10 cellular contexts compared by ENCODE assay signal in the genomic region with DNA sequence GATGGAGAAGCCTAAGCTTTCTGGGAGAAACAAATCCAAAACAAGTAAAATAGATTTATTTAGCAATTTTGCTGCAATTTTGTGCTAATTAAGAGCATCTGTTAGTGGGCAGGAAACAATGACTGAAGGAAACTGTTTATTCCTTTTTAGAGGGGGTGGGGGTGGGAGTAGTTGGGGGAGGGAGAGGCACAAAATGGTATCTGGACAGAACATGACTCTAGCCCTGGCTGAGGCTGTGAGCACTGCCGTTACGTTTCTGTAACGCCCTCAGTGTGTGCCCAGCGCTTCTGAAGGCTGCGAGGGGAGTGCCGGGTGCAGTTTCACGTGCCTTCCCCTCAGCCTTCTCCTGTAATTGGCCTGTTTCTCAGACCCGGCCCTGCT. TPM values are rescaled to one million over a fixed set of nuclear protein-coding genes. Genes with fewer than 3 reads are reported as not detected.
DNase-seq lines count a peak whose midpoint lies in the region; ATAC-seq and TF ChIP-seq lines count a peak whose summit lies in the region.
"Had no signal": no experiment of that assay in that cellular context is flagged by ENCODE, and none has a peak within 500 bp of the region (broad histone marks: within the 10 kb centered on the region; RNA-seq: fewer than 3 reads in every experiment).

No MANE protein-coding gene starts in this region.

- TF ChIP-seq CTCF in body of pancreas (IDR thresholded peaks at IDR 0.05) (no peak), left lung (IDR thresholded peaks at IDR 0.05) (no peak)

- H3K4me2 ChIP-seq in GM23248 (ENCODE audit: unreplicated experiment) = peak overlapping the region; percentile 86

- peaks cover 20% of the 10 kb centered on the region for H3F3A ChIP-seq in GM23248 (ENCODE audit: insufficient read depth)

- 1% methylated on average over 8 of the region's 8 CpGs for WGBS in GM23248 (ENCODE audit: low coverage in 1 of 2, low lambda C conversion rate in 2 of 2, missing lambda C conversion rate in 2 of 2), 2 experiments
- WGBS in body of pancreas, 2 donors = 14 to 20% methylated on average over 8 of the region's 8 CpGs

- ATAC-seq in body of pancreas (peak; percentile 23), left lung (peak; percentile 59), HG02571 (IDR thresholded peaks at IDR 0.05; ENCODE audit: unreplicated experiment) (no peak)

- H3K9me3 ChIP-seq in GM23248 (ENCODE audit: low read depth) = no peaks in the 10 kb centered on the region
- no peaks in the 10 kb centered on the region for H3K9me3 ChIP-seq in body of pancreas
- H3K9me3 ChIP-seq in left lung = no peaks in the 10 kb centered on the region
- no peaks in the 10 kb centered on the region for H3K9me3 ChIP-seq in stomach smooth muscle (ENCODE audit: control insufficient read depth in 2 of 2, low read length in 2 of 2)

- no peaks in the 10 kb centered on the region for H4K20me1 ChIP-seq in GM23248 (ENCODE audit: insufficient read depth)

- H3K79me2 ChIP-seq in GM23248 (ENCODE audit: insufficient read depth) = no peaks in the 10 kb centered on the region

- H3K27me3 ChIP-seq in GM23248 (replicated peaks; ENCODE audit: insufficient read depth) = no peaks in the 10 kb centered on the region
- H3K27me3 ChIP-seq in body of pancreas = no peaks in the 10 kb centered on the region
- no peaks in the 10 kb centered on the region for H3K27me3 ChIP-seq in left lung
- H3K27me3 ChIP-seq in stomach smooth muscle (ENCODE audit: control insufficient read depth in 1 of 2, insufficient read depth in 2 of 2, low read length in 2 of 2) = no peaks in the 10 kb centered on the region

- H3K9me2 ChIP-seq in GM23248 (ENCODE audit: insufficient read depth) = no peaks in the 10 kb centered on the region

- H3K9ac ChIP-seq in GM23248 (peak overlapping the region; percentile 51), stomach smooth muscle (ENCODE audit: low read length in 2 of 2) (peak overlapping the region in 1 of 2 donors; percentile 26)

- H3K36me3 ChIP-seq in GM23248 (ENCODE audit: low read depth) = no peaks in the 10 kb centered on the region
- no peaks in the 10 kb centered on the region for H3K36me3 ChIP-seq in body of pancreas (replicated peaks in 1 of 2; ENCODE audit: insufficient read depth in 1 of 2, low read depth in 2 of 2)
- no peaks in the 10 kb centered on the region for H3K36me3 ChIP-seq in left lung
- no peaks in the 10 kb centered on the region for H3K36me3 ChIP-seq in stomach smooth muscle (ENCODE audit: control insufficient read depth in 2 of 2, insufficient read depth in 2 of 2, low read length in 2 of 2)

- H3K4me1 ChIP-seq in GM23248 (ENCODE audit: insufficient read depth) (peaks cover 36% of the 10 kb centered on the region), body of pancreas (peaks cover 41% of the 10 kb centered on the region), left lung (peaks cover 6 to 13% of the 10 kb centered on the region in 2 donors), stomach smooth muscle (ENCODE audit: control insufficient read depth, insufficient read depth, low read length) (peaks cover 87% of the 10 kb centered on the region)

- H3K27ac ChIP-seq in GM23248 (peak overlapping the region; percentile 50), body of pancreas (peak overlapping the region; percentile 55 to 81 (median 69)), left lung (peak overlapping the region in 1 of 2 donors; percentile 31), stomach smooth muscle (ENCODE audit: low read length) (peak overlapping the region; percentile 95)

- intact Hi-C loops in body of pancreas (cut with DNase I) = no loop called here
- intact Hi-C loops in left lung (cut with DNase I) = no loop called here

- TF ChIP-seq POLR2A in body of pancreas (IDR thresholded peaks at IDR 0.05) = no peak

- peak overlapping the region; percentile 68 for H3K4me3 ChIP-seq in GM23248
- H3K4me3 ChIP-seq in body of pancreas = no peak overlapping the region
- H3K4me3 ChIP-seq in left lung = peak overlapping the region in 1 of 2 donors; percentile 1
- peak overlapping the region; percentile 29 to 68 for H3K4me3 ChIP-seq in stomach smooth muscle (ENCODE audit: low read length in 2 of 2)

- in situ Hi-C loops in GM23248 (cut with MboI) = no loop called here

- DNase-seq in GM23248 (peak; percentile 66), body of pancreas (peak in 1 of 4 donors; percentile 23), left lung (peak in 1 of 2 donors; percentile 59), MV-4-11 (lab: John Stamatoyannopoulos, UW) (no peak), NCI-H1930 (lab: John Stamatoyannopoulos, UW) (no peak), NOMO-1 (lab: John Stamatoyannopoulos, UW; ENCODE audit: unreplicated experiment in 2 of 2) (no peak)
- DNase-seq: nucleus accumbens had no signal

- peak overlapping the region; percentile 91 for H2AFZ ChIP-seq in GM23248

RNA-seq across cellular contexts. Expression of a gene that starts 28.8 kb away (rescaled TPM):
- total RNA-seq in GM23248 (2014; rRNA removed; shearing (Covaris generic)) = not detected in 2 replicates
- not detected in 2 replicates for polyA plus RNA-seq in GM23248 (2016; fragmentation: Nextera tagmentation; extraction: Ambion mirVana)
- total RNA-seq in body of pancreas (1 to 10 TPM; 2.3 to 4.0 TPM), left lung (1 to 10 TPM; 3.3 to 3.6 TPM)
- total RNA-seq: LHCN-M2 had no signal

Comparison
In these comparisons a context has a peak if more than half of its experiments do, and no peak if none do; other contexts are left out.
1. H3K4me3 ChIP-seq: peak in GM23248 (single experiment) and stomach smooth muscle (2 of 2); none in body of pancreas (0 of 2).